Comparison of ENCODE assay signal across 1 cellular context in the genomic region with DNA sequence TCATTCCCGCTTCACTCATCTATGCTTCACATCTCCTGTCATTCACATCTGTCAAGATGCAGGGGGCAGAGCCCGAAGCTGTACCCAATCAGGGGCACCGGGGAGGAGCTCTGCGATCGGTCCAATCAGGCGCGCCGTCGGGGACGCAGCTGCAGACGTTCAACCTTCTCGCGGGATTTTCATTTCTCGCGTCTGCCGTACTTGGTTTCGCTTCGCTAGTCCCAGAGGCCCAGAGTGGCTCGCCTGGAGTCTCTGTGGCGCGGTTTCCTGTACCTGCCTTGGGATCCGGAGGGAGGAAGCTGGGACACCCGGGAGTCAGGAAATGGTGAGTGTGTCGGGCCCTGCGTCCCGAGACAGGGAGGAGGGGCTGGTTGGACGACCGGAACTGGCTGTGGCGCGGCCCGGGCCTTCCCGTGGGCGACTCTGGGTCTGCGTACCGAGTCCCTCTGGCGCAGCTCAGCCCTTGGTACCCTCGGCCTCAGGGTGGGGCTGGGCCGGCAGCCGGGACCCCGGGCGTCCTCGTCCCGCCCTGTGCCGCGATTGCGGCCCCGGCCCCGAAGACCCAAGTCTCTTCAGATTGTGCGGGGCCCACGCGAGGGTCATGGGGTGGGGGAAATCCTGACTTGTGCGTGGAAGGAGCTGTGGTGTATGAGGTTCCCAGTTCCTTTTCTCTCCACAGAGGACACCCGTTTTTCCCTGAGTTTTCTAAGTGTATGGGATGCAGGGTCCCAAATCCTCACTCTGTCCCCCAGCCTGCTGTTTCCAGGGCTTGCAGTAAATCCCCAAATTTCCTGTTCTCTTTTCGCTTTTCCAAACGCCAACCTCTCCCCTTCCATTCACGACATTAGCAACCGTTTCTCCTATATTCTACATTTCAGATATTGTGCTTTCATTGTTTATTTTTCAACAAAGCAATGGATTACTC.
TF ChIP-seq lines count a peak whose summit lies in the region.

Gene ZNF136 (plus strand): TSS at position 215 of the 925 bp plus-strand sequence. CDS start 108 bp downstream, at position 323.

TF ChIP-seq in HepG2, 621 proteins besides CTCF, POLR2A, EP300 and RAD21 (continued from another document and continues in another):
- TF ChIP-seq RFXAP (CRISPR knock-in tag; IDR thresholded peaks at IDR 0.05; ENCODE audit: borderline replicate concordance) (peak; percentile 59; the same call in 1 of the 2 replicates), NONO (IDR thresholded peaks at IDR 0.05) (no peak), NONO (CRISPR knock-in tag; conservative IDR thresholded peaks at IDR 0.05) (peak; percentile 74; the same call in 1 of the 2 replicates), ZNF768 (CRISPR knock-in tag; IDR thresholded peaks at IDR 0.05) (peak; percentile 65; the same call in 1 of the 2 replicates), ZC3H13 (CRISPR knock-in tag; IDR thresholded peaks at IDR 0.05) (0 out of 2 replicates have a peak, but pooled peaks have one; percentile 39), ZNF44 (CRISPR knock-in tag; IDR thresholded peaks at IDR 0.05) (peak; percentile 84; the same call in 1 of the 2 replicates), U2AF1 (optimal IDR thresholded peaks at IDR 0.05; ENCODE audit: low read depth, low read length) (no peak), ZNF292 (CRISPR knock-in tag; IDR thresholded peaks at IDR 0.05; ENCODE audit: borderline replicate concordance, low read depth) (0 out of 2 replicates have a peak, but pooled peaks have one; percentile 28), TMF1 (CRISPR knock-in tag; IDR thresholded peaks at IDR 0.05; ENCODE audit: low read depth) (no peak), ZNF101 (CRISPR knock-in tag; IDR thresholded peaks at IDR 0.05; ENCODE audit: borderline replicate concordance, low read depth) (no peak), KLF16 (CRISPR knock-in tag; IDR thresholded peaks at IDR 0.05) (peak in 1 of 2 experiments; percentile 68; a peak in 2 of 4 replicates), MXD3 (CRISPR knock-in tag; IDR thresholded peaks at IDR 0.05) (0 out of 2 replicates have a peak, but pooled peaks have one; percentile 30), ZNF260 (CRISPR knock-in tag; IDR thresholded peaks at IDR 0.05; ENCODE audit: borderline replicate concordance, low read depth) (no peak), TP53 (CRISPR knock-in tag; conservative IDR thresholded peaks at IDR 0.05) (no peak), AGO2 (optimal IDR thresholded peaks at IDR 0.05; ENCODE audit: low read depth, low read length) (peak; percentile 54), ZNF546 (CRISPR knock-in tag; conservative IDR thresholded peaks at IDR 0.05) (0 out of 2 replicates have a peak, but pooled peaks have one; percentile 43), ZNF557 (CRISPR knock-in tag; IDR thresholded peaks at IDR 0.05) (peak; percentile 37; the same call in 1 of the 2 replicates), GATAD1 (CRISPR knock-in tag; IDR thresholded peaks at IDR 0.05) (peak; percentile 82), ZNF274 (CRISPR knock-in tag; IDR thresholded peaks at IDR 0.05) (peak; percentile 83), ZNF235 (CRISPR knock-in tag; IDR thresholded peaks at IDR 0.05; ENCODE audit: borderline replicate concordance) (no peak), KMT2B (CRISPR knock-in tag; IDR thresholded peaks at IDR 0.05) (peak; percentile 97), AGO1 (IDR thresholded peaks at IDR 0.05; ENCODE audit: low read depth, low read length, poor library complexity, severe bottlenecking) (no peak), KDM4B (CRISPR knock-in tag; IDR thresholded peaks at IDR 0.05) (no peak), ZNF577 (CRISPR knock-in tag; IDR thresholded peaks at IDR 0.05; ENCODE audit: borderline replicate concordance, low read depth) (no peak), ZBTB7A (CRISPR knock-in tag; IDR thresholded peaks at IDR 0.05) (no peak), ZNF615 (CRISPR knock-in tag; IDR thresholded peaks at IDR 0.05; ENCODE audit: borderline replicate concordance) (peak; percentile 50; the same call in 1 of the 2 replicates), IRF2 (CRISPR knock-in tag; IDR thresholded peaks at IDR 0.05) (peak; percentile 100), ZBTB38 (CRISPR knock-in tag; IDR thresholded peaks at IDR 0.05) (no peak), MXI1 (IDR thresholded peaks at IDR 0.05; ENCODE audit: borderline replicate concordance, low read depth, low read length) (peak; percentile 82; the same call in 1 of the 3 replicates), FOXK1 (CRISPR knock-in tag; IDR thresholded peaks at IDR 0.05; ENCODE audit: borderline replicate concordance, low read depth) (peak; percentile 27; the same call in 1 of the 2 replicates), ZNF12 (CRISPR knock-in tag; IDR thresholded peaks at IDR 0.05) (no peak), TSC22D2 (CRISPR knock-in tag; IDR thresholded peaks at IDR 0.05; ENCODE audit: borderline replicate concordance) (peak; percentile 47; the same call in 1 of the 2 replicates), AFF4 (CRISPR knock-in tag; IDR thresholded peaks at IDR 0.05) (no peak), EHMT2 (IDR thresholded peaks at IDR 0.05; ENCODE audit: borderline replicate concordance, low read depth, low read length) (no peak), ZNF674 (CRISPR knock-in tag; IDR thresholded peaks at IDR 0.05; ENCODE audit: low read depth) (no peak), ZNF333 (CRISPR knock-in tag; IDR thresholded peaks at IDR 0.05; ENCODE audit: borderline replicate concordance) (no peak), TFE3 (CRISPR knock-in tag; IDR thresholded peaks at IDR 0.05) (peak; percentile 24; the same call in 1 of the 2 replicates)
- TF ChIP-seq, protein P1, sequence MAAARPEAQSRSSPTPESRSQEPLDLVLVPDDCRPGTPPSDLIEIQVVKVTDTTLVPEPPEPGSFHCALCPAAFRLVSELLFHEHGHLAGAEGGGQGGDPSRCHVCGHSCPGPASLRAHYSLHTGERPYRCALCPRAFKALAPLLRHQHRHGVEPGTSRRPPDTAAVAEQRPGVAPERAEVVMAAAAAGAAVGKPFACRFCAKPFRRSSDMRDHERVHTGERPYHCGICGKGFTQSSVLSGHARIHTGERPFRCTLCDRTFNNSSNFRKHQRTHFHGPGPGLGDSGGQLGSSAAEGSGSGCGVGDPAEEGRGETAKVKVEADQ (CRISPR knock-in tag; IDR thresholded peaks at IDR 0.05; ENCODE audit: borderline replicate concordance), result peak; percentile 91
- TF ChIP-seq, protein P2, sequence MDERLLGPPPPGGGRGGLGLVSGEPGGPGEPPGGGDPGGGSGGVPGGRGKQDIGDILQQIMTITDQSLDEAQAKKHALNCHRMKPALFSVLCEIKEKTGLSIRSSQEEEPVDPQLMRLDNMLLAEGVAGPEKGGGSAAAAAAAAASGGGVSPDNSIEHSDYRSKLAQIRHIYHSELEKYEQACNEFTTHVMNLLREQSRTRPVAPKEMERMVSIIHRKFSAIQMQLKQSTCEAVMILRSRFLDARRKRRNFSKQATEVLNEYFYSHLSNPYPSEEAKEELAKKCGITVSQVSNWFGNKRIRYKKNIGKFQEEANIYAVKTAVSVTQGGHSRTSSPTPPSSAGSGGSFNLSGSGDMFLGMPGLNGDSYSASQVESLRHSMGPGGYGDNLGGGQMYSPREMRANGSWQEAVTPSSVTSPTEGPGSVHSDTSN (CRISPR knock-in tag; IDR thresholded peaks at IDR 0.05), result peak; percentile 72
- TF ChIP-seq, protein P3, sequence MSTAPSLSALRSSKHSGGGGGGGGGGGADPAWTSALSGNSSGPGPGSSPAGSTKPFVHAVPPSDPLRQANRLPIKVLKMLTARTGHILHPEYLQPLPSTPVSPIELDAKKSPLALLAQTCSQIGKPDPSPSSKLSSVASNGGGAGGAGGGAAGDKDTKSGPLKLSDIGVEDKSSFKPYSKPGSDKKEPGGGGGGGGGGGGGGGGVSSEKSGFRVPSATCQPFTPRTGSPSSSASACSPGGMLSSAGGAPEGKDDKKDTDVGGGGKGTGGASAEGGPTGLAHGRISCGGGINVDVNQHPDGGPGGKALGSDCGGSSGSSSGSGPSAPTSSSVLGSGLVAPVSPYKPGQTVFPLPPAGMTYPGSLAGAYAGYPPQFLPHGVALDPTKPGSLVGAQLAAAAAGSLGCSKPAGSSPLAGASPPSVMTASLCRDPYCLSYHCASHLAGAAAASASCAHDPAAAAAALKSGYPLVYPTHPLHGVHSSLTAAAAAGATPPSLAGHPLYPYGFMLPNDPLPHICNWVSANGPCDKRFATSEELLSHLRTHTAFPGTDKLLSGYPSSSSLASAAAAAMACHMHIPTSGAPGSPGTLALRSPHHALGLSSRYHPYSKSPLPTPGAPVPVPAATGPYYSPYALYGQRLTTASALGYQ (CRISPR knock-in tag; IDR thresholded peaks at IDR 0.05), result 0 out of 2 replicates have a peak, but pooled peaks have one; percentile 56
- TF ChIP-seq, protein P4, sequence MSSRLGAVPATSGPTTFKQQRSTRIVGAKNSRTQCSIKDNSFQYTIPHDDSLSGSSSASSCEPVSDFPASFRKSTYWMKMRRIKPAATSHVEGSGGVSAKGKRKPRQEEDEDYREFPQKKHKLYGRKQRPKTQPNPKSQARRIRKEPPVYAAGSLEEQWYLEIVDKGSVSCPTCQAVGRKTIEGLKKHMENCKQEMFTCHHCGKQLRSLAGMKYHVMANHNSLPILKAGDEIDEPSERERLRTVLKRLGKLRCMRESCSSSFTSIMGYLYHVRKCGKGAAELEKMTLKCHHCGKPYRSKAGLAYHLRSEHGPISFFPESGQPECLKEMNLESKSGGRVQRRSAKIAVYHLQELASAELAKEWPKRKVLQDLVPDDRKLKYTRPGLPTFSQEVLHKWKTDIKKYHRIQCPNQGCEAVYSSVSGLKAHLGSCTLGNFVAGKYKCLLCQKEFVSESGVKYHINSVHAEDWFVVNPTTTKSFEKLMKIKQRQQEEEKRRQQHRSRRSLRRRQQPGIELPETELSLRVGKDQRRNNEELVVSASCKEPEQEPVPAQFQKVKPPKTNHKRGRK (CRISPR knock-in tag; IDR thresholded peaks at IDR 0.05), result 0 out of 2 replicates have a peak, but pooled peaks have one; percentile 54
- TF ChIP-seq, protein P5, sequence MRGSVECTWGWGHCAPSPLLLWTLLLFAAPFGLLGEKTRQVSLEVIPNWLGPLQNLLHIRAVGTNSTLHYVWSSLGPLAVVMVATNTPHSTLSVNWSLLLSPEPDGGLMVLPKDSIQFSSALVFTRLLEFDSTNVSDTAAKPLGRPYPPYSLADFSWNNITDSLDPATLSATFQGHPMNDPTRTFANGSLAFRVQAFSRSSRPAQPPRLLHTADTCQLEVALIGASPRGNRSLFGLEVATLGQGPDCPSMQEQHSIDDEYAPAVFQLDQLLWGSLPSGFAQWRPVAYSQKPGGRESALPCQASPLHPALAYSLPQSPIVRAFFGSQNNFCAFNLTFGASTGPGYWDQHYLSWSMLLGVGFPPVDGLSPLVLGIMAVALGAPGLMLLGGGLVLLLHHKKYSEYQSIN (CRISPR knock-in tag; IDR thresholded peaks at IDR 0.05; ENCODE audit: borderline replicate concordance), result no peak
- TF ChIP-seq, protein P6, sequence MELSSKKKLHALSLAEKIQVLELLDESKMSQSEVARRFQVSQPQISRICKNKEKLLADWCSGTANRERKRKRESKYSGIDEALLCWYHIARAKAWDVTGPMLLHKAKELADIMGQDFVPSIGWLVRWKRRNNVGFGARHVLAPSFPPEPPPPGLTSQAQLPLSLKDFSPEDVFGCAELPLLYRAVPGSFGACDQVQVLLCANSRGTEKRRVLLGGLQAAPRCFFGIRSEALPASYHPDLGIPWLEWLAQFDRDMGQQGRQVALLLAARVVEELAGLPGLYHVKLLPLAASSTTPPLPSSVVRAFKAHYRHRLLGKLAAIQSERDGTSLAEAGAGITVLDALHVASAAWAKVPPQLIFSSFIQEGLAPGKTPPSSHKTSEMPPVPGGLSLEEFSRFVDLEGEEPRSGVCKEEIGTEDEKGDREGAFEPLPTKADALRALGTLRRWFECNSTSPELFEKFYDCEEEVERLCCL (CRISPR knock-in tag; IDR thresholded peaks at IDR 0.05; ENCODE audit: borderline replicate concordance), result peak; percentile 53; the same call in 1 of the 2 replicates
